Comparison of ENCODE assay signal across 17 cellular contexts in the genomic region with DNA sequence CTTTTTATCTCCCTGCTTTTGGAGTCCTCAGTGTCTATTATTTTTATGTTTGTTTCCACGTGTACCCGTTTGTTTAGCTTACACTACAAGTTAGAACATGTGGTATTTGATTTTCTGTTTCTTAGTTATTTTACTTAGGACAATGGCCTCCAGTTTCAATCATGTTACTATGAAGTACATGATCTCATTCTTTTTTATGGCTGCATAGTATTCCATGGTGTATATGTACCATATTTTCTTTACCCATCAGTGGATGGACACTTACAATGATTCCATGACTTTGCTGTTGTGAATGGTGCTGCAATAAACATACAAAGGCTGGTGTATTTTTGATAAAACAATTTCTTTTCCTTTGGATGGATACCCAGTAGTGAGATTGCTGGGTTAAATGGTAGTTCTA.
"Had no signal": no experiment of that assay in that cellular context is flagged by ENCODE, and none has a peak within 500 bp of the region (broad histone marks: within the 10 kb centered on the region; RNA-seq: fewer than 3 reads in every experiment).

No MANE protein-coding gene starts in this region.

- H3K4me1 ChIP-seq: suprapubic skin, testis, thyroid gland, tibial artery, tibial nerve, transverse colon, upper lobe of left lung, upper lobe of right lung, uterus, vagina had no signal

- H3K9me3 ChIP-seq: stomach, suprapubic skin, testis, thoracic aorta, thyroid gland, tibial artery, tibial nerve, transverse colon, upper lobe of left lung, upper lobe of right lung, uterus, vagina had no signal

- H3K36me3 ChIP-seq: stomach, suprapubic skin, thoracic aorta, thyroid gland, tibial artery, tibial nerve, transverse colon, upper lobe of left lung, upper lobe of right lung, uterus, vagina had no signal

- ATAC-seq: stimulated activated effector memory CD8-positive, alpha-beta T cell treated with anti-CD3 and anti-CD28 coated beads, Interleukin-12 subunit alpha, Interleukin-12 subunit beta, amount 100 ng/mL, for 72 hours; stimulated activated memory B cell treated with anti-CD40 and anti-IgM and Interleukin-4, amounts not matched to agents 10 μg/mL and 1 μg/mL and 100 μg/mL, for 72 hours; stimulated activated naive B cell treated with anti-CD40 and anti-IgM and Interleukin-4, amounts not matched to agents 10 μg/mL and 1 μg/mL and 100 μg/mL, for 72 hours; stimulated activated naive CD8-positive, alpha-beta T cell treated with anti-CD3 and anti-CD28 coated beads, Interleukin-15, amount 100 ng/mL, for 72 hours; stimulated activated naive CD8-positive, alpha-beta T cell treated with anti-CD3 and anti-CD28 coated beads, Interleukin-15, Interleukin-2, amounts not matched to agents 100 U/mL and 50 U/mL, for 24 hours; upper lobe of right lung had no signal

- H3K4me3 ChIP-seq: stomach, suprapubic skin, testis, thoracic aorta, thyroid gland, tibial artery, tibial nerve, transverse colon, upper lobe of left lung, upper lobe of right lung, uterus, vagina had no signal

- H3K27ac ChIP-seq: stomach, suprapubic skin, testis, thoracic aorta, thyroid gland, tibial artery, tibial nerve, transverse colon, upper lobe of left lung, upper lobe of right lung, uterus, vagina had no signal
